In the genomic region with DNA sequence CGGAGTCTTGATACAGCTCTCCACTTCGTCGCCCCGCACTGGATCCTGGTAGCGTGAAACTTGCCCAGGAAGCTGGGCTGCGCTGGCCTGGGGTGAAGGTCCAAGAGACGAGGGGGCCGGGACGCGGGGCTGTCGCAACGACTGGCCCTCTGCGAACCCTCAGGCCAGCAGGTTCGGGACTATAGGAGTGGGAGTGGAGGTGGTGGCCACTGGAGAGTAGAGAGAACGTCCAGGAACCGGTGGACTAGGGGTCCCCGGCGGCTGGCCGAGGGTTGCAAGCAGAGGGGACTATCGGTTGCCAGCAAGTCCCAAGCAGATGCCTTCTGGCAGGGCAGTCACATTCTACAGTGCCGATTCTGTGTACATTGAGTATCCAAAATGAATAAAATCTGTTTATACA, we compare ENCODE assay signal across 6 cellular contexts. TPM values are rescaled to one million over a fixed set of nuclear protein-coding genes. Genes with fewer than 3 reads are reported as not detected.
"Had no signal": no experiment of that assay in that cellular context is flagged by ENCODE, and none has a peak within 500 bp of the region (broad histone marks: within the 10 kb centered on the region; RNA-seq: fewer than 3 reads in every experiment).

No MANE protein-coding gene starts in this region.

RNA-seq across cellular contexts. Expression of a gene that starts 5.0 kb away (rescaled TPM):
- total RNA-seq: activated CD4-positive, alpha-beta memory T cell treated with anti-CD3 and anti-CD28 coated beads, Interleukin-2, amount 10 ng/mL, durations not matched to agents 7 days and 5 days; stomach; T-helper 17 cell; tibial nerve; uterus had no signal
- polyA plus RNA-seq: stomach had no signal

RNA-seq across cellular contexts. Expression of a gene that starts 48.8 kb away (rescaled TPM):
- total RNA-seq: activated CD4-positive, alpha-beta memory T cell treated with anti-CD3 and anti-CD28 coated beads, Interleukin-2, amount 10 ng/mL, durations not matched to agents 7 days and 5 days; activated CD8-positive, alpha-beta memory T cell treated with anti-CD3 and anti-CD28 coated beads, Interleukin-2, amount 10 ng/mL, durations not matched to agents 7 days and 5 days had no signal
